ENCODE assay signal across 32 cellular contexts in the genomic region with DNA sequence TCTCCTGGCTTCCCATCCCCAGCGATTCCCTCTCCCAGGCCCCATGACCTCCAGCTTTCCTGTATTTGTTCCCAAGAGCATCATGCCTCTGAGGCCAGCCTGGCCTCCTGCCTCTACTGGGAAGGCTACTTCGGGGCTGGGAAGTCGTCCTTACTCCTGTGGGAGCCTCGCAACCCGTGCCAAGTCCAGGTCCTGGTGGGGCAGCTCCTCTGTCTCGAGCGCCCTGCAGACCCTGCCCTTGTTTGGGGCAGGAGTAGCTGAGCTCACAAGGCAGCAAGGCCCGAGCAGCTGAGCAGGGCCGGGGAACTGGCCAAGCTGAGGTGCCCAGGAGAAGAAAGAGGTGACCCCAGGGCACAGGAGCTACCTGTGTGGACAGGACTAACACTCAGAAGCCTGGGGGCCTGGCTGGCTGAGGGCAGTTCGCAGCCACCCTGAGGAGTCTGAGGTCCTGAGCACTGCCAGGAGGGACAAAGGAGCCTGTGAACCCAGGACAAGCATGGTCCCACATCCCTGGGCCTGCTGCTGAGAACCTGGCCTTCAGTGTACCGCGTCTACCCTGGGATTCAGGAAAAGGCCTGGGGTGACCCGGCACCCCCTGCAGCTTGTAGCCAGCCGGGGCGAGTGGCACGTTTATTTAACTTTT. TPM values are rescaled to one million over a fixed set of nuclear protein-coding genes. Genes with fewer than 3 reads are reported as not detected.
"Had no signal": no experiment of that assay in that cellular context is flagged by ENCODE, and none has a peak within 500 bp of the region (broad histone marks: within the 10 kb centered on the region; RNA-seq: fewer than 3 reads in every experiment).

No MANE protein-coding gene starts in this region.

- H3K27me3 ChIP-seq: breast epithelium, suprapubic skin had no signal

- H3K9ac ChIP-seq: parathyroid adenoma had no signal

- H3K27me3 Mint-ChIP-seq: activated naive CD4-positive, alpha-beta T cell treated with anti-CD3 and anti-CD28 coated beads, Interleukin-2, amount 50 U/mL, for 24 hours; activated T-cell treated with anti-CD3 and anti-CD28 coated beads, Interleukin-2, amount 50 U/mL, for 24 hours; naive thymus-derived CD4-positive, alpha-beta T cell had no signal

- DNase-seq: activated CD4-positive, alpha-beta T cell treated with anti-CD3 and anti-CD28 coated beads for 4 hours; activated CD4-positive, alpha-beta T cell treated with anti-CD3 and anti-CD28 coated beads, Interleukin-2, amount 50 U/mL, for 48 hours; activated CD8-positive, alpha-beta memory T cell treated with anti-CD3 and anti-CD28 coated beads, Interleukin-2, amount 50 U/mL, for 48 hours; activated gamma-delta T cell treated with Interleukin-2 at 50 U/mL for 16 hours; activated T-cell treated with anti-CD3 and anti-CD28 coated beads, Interleukin-2, amount 50 U/mL, for 24 hours; effector CD8-positive, alpha-beta T cell; hippocampal formation; left cardiac atrium; left ventricle myocardium superior; mammary epithelial cell; midbrain; naive thymus-derived CD4-positive, alpha-beta T cell; occipital lobe; stimulated activated CD4-positive, alpha-beta T cell treated with anti-CD3 and anti-CD28 coated beads, Interleukin-12 subunit alpha, Interleukin-12 subunit beta, amount 100 ng/mL, for 4 hours; stimulated activated CD4-positive, alpha-beta T cell treated with anti-CD3 and anti-CD28 coated beads, Interleukin-4, amount 100 ng/mL, for 1 hour; T-helper 1 cell had no signal

- H3K4me3 Mint-ChIP-seq: activated naive CD4-positive, alpha-beta T cell treated with anti-CD3 and anti-CD28 coated beads, Interleukin-2, amount 50 U/mL, for 24 hours; activated T-cell treated with anti-CD3 and anti-CD28 coated beads, Interleukin-2, amount 50 U/mL, for 24 hours; naive thymus-derived CD4-positive, alpha-beta T cell; neural crest cell; T-helper 2 cell treated with Interferon-gamma antibody and Interleukin-4, amounts not matched to agents 5 μg/mL and 100 μg/mL, for 36 hours had no signal

- H3K27ac Mint-ChIP-seq: activated naive CD4-positive, alpha-beta T cell treated with anti-CD3 and anti-CD28 coated beads, Interleukin-2, amount 50 U/mL, for 24 hours; naive thymus-derived CD4-positive, alpha-beta T cell; T-helper 2 cell treated with Interferon-gamma antibody and Interleukin-4, amounts not matched to agents 5 μg/mL and 100 μg/mL, for 36 hours had no signal

- H3K9me3 ChIP-seq: breast epithelium, gastroesophageal sphincter, suprapubic skin, tibial nerve had no signal

- H3K4me1 ChIP-seq: breast epithelium, parathyroid adenoma, suprapubic skin had no signal

- H3K9me3 Mint-ChIP-seq: activated naive CD4-positive, alpha-beta T cell treated with anti-CD3 and anti-CD28 coated beads, Interleukin-2, amount 50 U/mL, for 24 hours; activated T-cell treated with anti-CD3 and anti-CD28 coated beads, Interleukin-2, amount 50 U/mL, for 24 hours; naive thymus-derived CD4-positive, alpha-beta T cell; neural crest cell; T-helper 2 cell treated with Interferon-gamma antibody and Interleukin-4, amounts not matched to agents 5 μg/mL and 100 μg/mL, for 36 hours had no signal

- H3K4me3 ChIP-seq: breast epithelium, gastroesophageal sphincter, suprapubic skin, tibial nerve had no signal

- H2AFZ ChIP-seq: parathyroid adenoma had no signal

- H3K36me3 ChIP-seq: breast epithelium had no signal

- H3K27ac ChIP-seq: breast epithelium, gastroesophageal sphincter, parathyroid adenoma, suprapubic skin, tibial nerve had no signal

- ATAC-seq: gastroesophageal sphincter; left cardiac atrium; left ventricle myocardium superior; naive thymus-derived CD4-positive, alpha-beta T cell had no signal

- H3K4me1 Mint-ChIP-seq: activated naive CD4-positive, alpha-beta T cell treated with anti-CD3 and anti-CD28 coated beads, Interleukin-2, amount 50 U/mL, for 24 hours; neural crest cell had no signal

RNA-seq across cellular contexts. Expression of gene HNF1A, which starts 23.6 kb away (rescaled TPM):
- total RNA-seq: dermis microvascular lymphatic vessel endothelial cell; fibroblast of lung; fibroblast of villous mesenchyme; left cardiac atrium; left ventricle myocardium superior; mammary epithelial cell; naive thymus-derived CD4-positive, alpha-beta T cell; neural crest cell; occipital lobe; pulmonary artery endothelial cell; right cardiac atrium; skeletal muscle tissue; tibial nerve; ureter had no signal
- polyA plus RNA-seq: fibroblast of lung; keratinocyte; mammary epithelial cell; naive thymus-derived CD4-positive, alpha-beta T cell had no signal

RNA-seq across cellular contexts. Expression of gene OASL, which starts 37.1 kb away (rescaled TPM):
- total RNA-seq: neural crest cell, skeletal muscle tissue had no signal
